1 cellular context compared by ENCODE assay signal in the genomic region with DNA sequence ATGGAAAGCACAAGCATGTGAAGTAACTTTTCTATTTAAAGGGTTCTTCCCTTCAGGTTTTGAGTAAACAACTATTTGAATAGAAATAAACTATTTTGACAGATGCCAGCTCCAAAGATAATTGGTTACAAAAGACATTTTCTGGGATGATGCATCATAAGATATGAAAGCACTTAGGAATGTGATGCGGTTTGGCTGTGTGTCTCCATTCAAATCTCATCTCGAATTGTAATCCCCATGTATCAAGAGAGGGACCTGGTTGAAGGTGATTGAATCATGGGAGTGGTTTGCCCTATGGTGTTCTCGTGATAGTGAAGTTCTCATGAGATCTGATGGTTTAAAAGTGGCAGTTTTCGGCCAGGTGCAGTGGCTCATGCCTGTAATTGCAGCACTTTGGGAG.
TF ChIP-seq lines count a peak whose summit lies in the region.

No MANE protein-coding gene starts in this region.

TF ChIP-seq in IMR-90, 13 proteins besides CTCF, POLR2A, EP300 and RAD21 (continued from another document):
- TF ChIP-seq, protein P1, sequence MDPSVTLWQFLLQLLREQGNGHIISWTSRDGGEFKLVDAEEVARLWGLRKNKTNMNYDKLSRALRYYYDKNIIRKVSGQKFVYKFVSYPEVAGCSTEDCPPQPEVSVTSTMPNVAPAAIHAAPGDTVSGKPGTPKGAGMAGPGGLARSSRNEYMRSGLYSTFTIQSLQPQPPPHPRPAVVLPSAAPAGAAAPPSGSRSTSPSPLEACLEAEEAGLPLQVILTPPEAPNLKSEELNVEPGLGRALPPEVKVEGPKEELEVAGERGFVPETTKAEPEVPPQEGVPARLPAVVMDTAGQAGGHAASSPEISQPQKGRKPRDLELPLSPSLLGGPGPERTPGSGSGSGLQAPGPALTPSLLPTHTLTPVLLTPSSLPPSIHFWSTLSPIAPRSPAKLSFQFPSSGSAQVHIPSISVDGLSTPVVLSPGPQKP (IDR thresholded peaks at IDR 0.05; ENCODE audit: borderline replicate concordance, low read depth, low read length) = no peak
